ENCODE assay signal across 34 cellular contexts in genomic region chr16:25679468-25680010, GRCh38. TPM values are rescaled to one million over a fixed set of nuclear protein-coding genes. Genes with fewer than 3 reads are reported as not detected.
"Had no signal": no experiment of that assay in that cellular context is flagged by ENCODE, and none has a peak within 500 bp of the region (broad histone marks: within the 10 kb centered on the region; RNA-seq: fewer than 3 reads in every experiment).

No MANE protein-coding gene starts in this region.

- H3K4me1 Mint-ChIP-seq: activated CD4-positive, alpha-beta T cell treated with anti-CD3 and anti-CD28 coated beads for 36 hours; activated CD4-positive, alpha-beta T cell treated with anti-CD3 and anti-CD28 coated beads, Interleukin-2, amount 10 ng/mL, durations not matched to agents 24 days and 14 days; activated CD8-positive, alpha-beta memory T cell treated with anti-CD3 and anti-CD28 coated beads, Interleukin-2, amount 10 ng/mL, durations not matched to agents 7 days and 5 days; activated naive CD4-positive, alpha-beta T cell treated with anti-CD3 and anti-CD28 coated beads, Interleukin-2, amount 10 ng/mL, durations not matched to agents 7 days and 5 days; activated naive CD8-positive, alpha-beta T cell treated with anti-CD3 and anti-CD28 coated beads, Interleukin-2, amount 10 ng/mL, durations not matched to agents 7 days and 5 days had no signal

- H3K9me3 Mint-ChIP-seq: activated CD4-positive, alpha-beta memory T cell treated with anti-CD3 and anti-CD28 coated beads for 36 hours; activated CD4-positive, alpha-beta T cell treated with anti-CD3 and anti-CD28 coated beads, Interleukin-2, amount 10 ng/mL, durations not matched to agents 24 days and 14 days; activated naive CD4-positive, alpha-beta T cell treated with anti-CD3 and anti-CD28 coated beads, Interleukin-2, amount 10 ng/mL, durations not matched to agents 7 days and 5 days; activated naive CD4-positive, alpha-beta T cell treated with anti-CD3 and anti-CD28 coated beads, Interleukin-2, amount 50 U/mL, for 72 hours; activated naive CD8-positive, alpha-beta T cell treated with anti-CD3 and anti-CD28 coated beads, Interleukin-2, amount 10 ng/mL, durations not matched to agents 7 days and 5 days; activated T-cell treated with anti-CD3 and anti-CD28 coated beads, Interleukin-2, amount 50 U/mL, for 24 hours; activated T-cell treated with anti-CD3 and anti-CD28 coated beads, Interleukin-2, amount 50 U/mL, for 72 hours had no signal

- H3K27ac Mint-ChIP-seq: activated CD4-positive, alpha-beta memory T cell treated with anti-CD3 and anti-CD28 coated beads for 36 hours; activated CD4-positive, alpha-beta T cell treated with anti-CD3 and anti-CD28 coated beads for 36 hours; activated CD4-positive, alpha-beta T cell treated with anti-CD3 and anti-CD28 coated beads, Interleukin-2, amount 10 ng/mL, durations not matched to agents 24 days and 14 days; activated CD8-positive, alpha-beta memory T cell treated with anti-CD3 and anti-CD28 coated beads, Interleukin-2, amount 10 ng/mL, durations not matched to agents 7 days and 5 days; activated CD8-positive, alpha-beta T cell treated with anti-CD3 and anti-CD28 coated beads, Interleukin-2, amount 10 ng/mL, durations not matched to agents 7 days and 5 days; activated naive CD4-positive, alpha-beta T cell treated with anti-CD3 and anti-CD28 coated beads, Interleukin-2, amount 10 ng/mL, durations not matched to agents 7 days and 5 days; activated naive CD4-positive, alpha-beta T cell treated with anti-CD3 and anti-CD28 coated beads, Interleukin-2, amount 50 U/mL, for 72 hours; activated naive CD8-positive, alpha-beta T cell treated with anti-CD3 and anti-CD28 coated beads, Interleukin-2, amount 10 ng/mL, durations not matched to agents 7 days and 5 days; activated T-cell treated with anti-CD3 and anti-CD28 coated beads, Interleukin-2, amount 50 U/mL, for 24 hours; activated T-cell treated with anti-CD3 and anti-CD28 coated beads, Interleukin-2, amount 50 U/mL, for 72 hours had no signal

- H3K4me3 ChIP-seq: ascending aorta, colonic mucosa, esophagus squamous epithelium, gastroesophageal sphincter, heart right ventricle had no signal

- H3K27me3 Mint-ChIP-seq: activated CD4-positive, alpha-beta memory T cell treated with anti-CD3 and anti-CD28 coated beads for 36 hours; activated CD4-positive, alpha-beta T cell treated with anti-CD3 and anti-CD28 coated beads, Interleukin-2, amount 10 ng/mL, durations not matched to agents 24 days and 14 days; activated CD8-positive, alpha-beta memory T cell treated with anti-CD3 and anti-CD28 coated beads, Interleukin-2, amount 10 ng/mL, durations not matched to agents 7 days and 5 days; activated naive CD4-positive, alpha-beta T cell treated with anti-CD3 and anti-CD28 coated beads, Interleukin-2, amount 10 ng/mL, durations not matched to agents 7 days and 5 days had no signal

- H3K4me3 Mint-ChIP-seq: activated CD4-positive, alpha-beta memory T cell treated with anti-CD3 and anti-CD28 coated beads for 36 hours; activated CD4-positive, alpha-beta T cell treated with anti-CD3 and anti-CD28 coated beads for 36 hours; activated CD4-positive, alpha-beta T cell treated with anti-CD3 and anti-CD28 coated beads, Interleukin-2, amount 10 ng/mL, durations not matched to agents 24 days and 14 days; activated CD8-positive, alpha-beta memory T cell treated with anti-CD3 and anti-CD28 coated beads, Interleukin-2, amount 10 ng/mL, durations not matched to agents 7 days and 5 days; activated CD8-positive, alpha-beta T cell treated with anti-CD3 and anti-CD28 coated beads, Interleukin-2, amount 10 ng/mL, durations not matched to agents 7 days and 5 days; activated naive CD4-positive, alpha-beta T cell treated with anti-CD3 and anti-CD28 coated beads, Interleukin-2, amount 10 ng/mL, durations not matched to agents 7 days and 5 days; activated naive CD8-positive, alpha-beta T cell treated with anti-CD3 and anti-CD28 coated beads, Interleukin-2, amount 10 ng/mL, durations not matched to agents 7 days and 5 days; activated T-cell treated with anti-CD3 and anti-CD28 coated beads, Interleukin-2, amount 50 U/mL, for 24 hours; activated T-cell treated with anti-CD3 and anti-CD28 coated beads, Interleukin-2, amount 50 U/mL, for 72 hours had no signal

- ATAC-seq: activated CD4-positive, alpha-beta T cell treated with anti-CD3 and anti-CD28 coated beads for 36 hours; activated CD8-positive, alpha-beta memory T cell treated with anti-CD3 and anti-CD28 coated beads, Interleukin-2, amount 10 ng/mL, durations not matched to agents 7 days and 5 days; activated CD8-positive, alpha-beta T cell treated with anti-CD3 and anti-CD28 coated beads, Interleukin-2, amount 10 ng/mL, durations not matched to agents 7 days and 5 days; activated naive CD4-positive, alpha-beta T cell treated with anti-CD3 and anti-CD28 coated beads, Interleukin-2, amount 50 U/mL, for 72 hours; activated T-cell treated with anti-CD3 and anti-CD28 coated beads, Interleukin-2, amount 50 U/mL, for 72 hours; gastroesophageal sphincter; heart right ventricle had no signal

- H3K27ac ChIP-seq: ascending aorta, colonic mucosa, epithelial cell of prostate, esophagus squamous epithelium, gastroesophageal sphincter, heart right ventricle had no signal

- H3K27me3 ChIP-seq: ascending aorta, colonic mucosa, esophagus squamous epithelium had no signal

- H3K36me3 Mint-ChIP-seq: activated CD4-positive, alpha-beta memory T cell treated with anti-CD3 and anti-CD28 coated beads for 36 hours; activated CD8-positive, alpha-beta memory T cell treated with anti-CD3 and anti-CD28 coated beads, Interleukin-2, amount 10 ng/mL, durations not matched to agents 7 days and 5 days; activated naive CD4-positive, alpha-beta T cell treated with anti-CD3 and anti-CD28 coated beads, Interleukin-2, amount 10 ng/mL, durations not matched to agents 7 days and 5 days; activated naive CD4-positive, alpha-beta T cell treated with anti-CD3 and anti-CD28 coated beads, Interleukin-2, amount 50 U/mL, for 72 hours; activated naive CD8-positive, alpha-beta T cell treated with anti-CD3 and anti-CD28 coated beads, Interleukin-2, amount 10 ng/mL, durations not matched to agents 7 days and 5 days had no signal

- H3K4me1 ChIP-seq: ascending aorta, colonic mucosa, esophagus squamous epithelium, gastroesophageal sphincter, heart right ventricle had no signal

- H3K36me3 ChIP-seq: ascending aorta, colonic mucosa, esophagus squamous epithelium, gastroesophageal sphincter, heart right ventricle had no signal

- DNase-seq: activated CD4-positive, alpha-beta memory T cell treated with anti-CD3 and anti-CD28 coated beads for 36 hours; activated CD4-positive, alpha-beta T cell treated with anti-CD3 and anti-CD28 coated beads for 36 hours; activated CD4-positive, alpha-beta T cell treated with anti-CD3 and anti-CD28 coated beads, Interleukin-2, amount 10 ng/mL, durations not matched to agents 24 days and 14 days; activated CD4-positive, CD25-positive, alpha-beta regulatory T cell; activated CD4-positive, CD25-positive, alpha-beta regulatory T cell treated with anti-CD3 and anti-CD28 coated beads, Interleukin-2, amount 50 U/mL, for 72 hours; activated CD8-positive, alpha-beta memory T cell treated with anti-CD3 and anti-CD28 coated beads, Interleukin-2, amount 10 ng/mL, durations not matched to agents 7 days and 5 days; activated CD8-positive, alpha-beta memory T cell treated with anti-CD3 and anti-CD28 coated beads, Interleukin-2, amount 50 U/mL, for 48 hours; activated CD8-positive, alpha-beta T cell treated with anti-CD3 and anti-CD28 coated beads, Interleukin-2, amount 10 ng/mL, durations not matched to agents 7 days and 5 days; activated gamma-delta T cell; activated naive CD4-positive, alpha-beta T cell; activated naive CD4-positive, alpha-beta T cell treated with anti-CD3 and anti-CD28 coated beads, Interleukin-2, amount 10 ng/mL, durations not matched to agents 7 days and 5 days; activated naive CD8-positive, alpha-beta T cell treated with anti-CD3 and anti-CD28 coated beads, Interleukin-2, amount 10 ng/mL, durations not matched to agents 7 days and 5 days; activated T-cell treated with anti-CD3 and anti-CD28 coated beads for 4 hours; activated T-cell treated with anti-CD3 and anti-CD28 coated beads, Interleukin-2, amount 50 U/mL, for 24 hours; activated T-cell treated with anti-CD3 and anti-CD28 coated beads, Interleukin-2, amount 50 U/mL, for 72 hours; central memory CD4-positive, alpha-beta T cell; cerebellar nuclear complex; colonic mucosa; effector CD8-positive, alpha-beta T cell; esophagus squamous epithelium; foreskin melanocyte; heart right ventricle; T-helper 2 cell had no signal

- H3K9me3 ChIP-seq: ascending aorta, colonic mucosa, esophagus squamous epithelium, gastroesophageal sphincter had no signal

RNA-seq across cellular contexts. Expression of gene HS3ST4, which starts 12.2 kb away (rescaled TPM):
- total RNA-seq: activated CD4-positive, alpha-beta memory T cell treated with anti-CD3 and anti-CD28 coated beads for 36 hours; activated CD4-positive, alpha-beta T cell treated with anti-CD3 and anti-CD28 coated beads for 36 hours; activated CD4-positive, alpha-beta T cell treated with anti-CD3 and anti-CD28 coated beads, Interleukin-2, amount 10 ng/mL, durations not matched to agents 24 days and 14 days; activated CD8-positive, alpha-beta memory T cell treated with anti-CD3 and anti-CD28 coated beads for 36 hours; activated CD8-positive, alpha-beta memory T cell treated with anti-CD3 and anti-CD28 coated beads, Interleukin-2, amount 10 ng/mL, durations not matched to agents 7 days and 5 days; activated CD8-positive, alpha-beta T cell treated with anti-CD3 and anti-CD28 coated beads, Interleukin-2, amount 10 ng/mL, durations not matched to agents 7 days and 5 days; activated naive CD4-positive, alpha-beta T cell treated with anti-CD3 and anti-CD28 coated beads, Interleukin-2, amount 50 U/mL, for 72 hours; activated naive CD8-positive, alpha-beta T cell treated with anti-CD3 and anti-CD28 coated beads, Interleukin-2, amount 10 ng/mL, durations not matched to agents 7 days and 5 days; activated T-cell treated with anti-CD3 and anti-CD28 coated beads, Interleukin-2, amount 50 U/mL, for 72 hours; ascending aorta; colonic mucosa; dermis microvascular lymphatic vessel endothelial cell; endothelial cell of umbilical vein; fibroblast of lung; fibroblast of villous mesenchyme; glomerular endothelial cell; heart right ventricle; T-helper 1 cell treated with Interleukin-12 subunit alpha and Interleukin-12 subunit beta and Interleukin-4 antibody, amounts not matched to agents 30 ng/mL and 1 ng/mL, for 36 hours had no signal
- polyA plus RNA-seq: endothelial cell of umbilical vein, fibroblast of lung had no signal
